In genomic region chr17:8887834-8888703, GRCh38 we compare ENCODE assay signal across 11 cellular contexts. TPM values are rescaled to one million over a fixed set of nuclear protein-coding genes. Genes with fewer than 3 reads are reported as not detected.
A peak's percentile ranks its signal among the peaks of the same experiment; 100 is the strongest.
DNase-seq lines count a peak whose midpoint lies in the region; ATAC-seq and TF ChIP-seq lines count a peak whose summit lies in the region.
"Had no signal": no experiment of that assay in that cellular context is flagged by ENCODE, and none has a peak within 500 bp of the region (broad histone marks: within the 10 kb centered on the region; RNA-seq: fewer than 3 reads in every experiment).

No MANE protein-coding gene starts in this region.

- H2AFZ ChIP-seq in OCI-LY7 (ENCODE audit: low read length) = no peak overlapping the region

- no TSS peak for BruUV-seq in OCI-LY7 (replicated peaks; lab: Mats Ljungman, UMichigan)

- no peaks in the 10 kb centered on the region for H3K9me2 ChIP-seq in OCI-LY7 (ENCODE audit: insufficient read depth, low read length)

- POLR2A ChIA-PET in OCI-LY7 (lab: Charles Lee) = no interaction called here

- H4K20me1 ChIP-seq in OCI-LY7 (ENCODE audit: insufficient read depth, low read length) = no peaks in the 10 kb centered on the region

- no peak overlapping the region for H3K4me2 ChIP-seq in OCI-LY7 (ENCODE audit: low read length)
- H3K4me2 ChIP-seq: KMS-11 had no signal

- no peaks in the 10 kb centered on the region for H3K79me2 ChIP-seq in OCI-LY7 (ENCODE audit: insufficient read depth, low read depth, low read length)

- ATAC-seq in SK-N-SH treated with all-trans-retinoic acid at 6 μM for 48 hours (peak; percentile 94), HG03571 (IDR thresholded peaks at IDR 0.05; ENCODE audit: unreplicated experiment) (no peak)

- no peak overlapping the region for H3K27ac ChIP-seq in cardiac muscle cell
- no peak overlapping the region for H3K27ac ChIP-seq in OCI-LY7 (ENCODE audit: low read depth, low read length, poor library complexity, severe bottlenecking)
- H3K27ac ChIP-seq: KMS-11 had no signal

- H3K9me3 ChIP-seq in cardiac muscle cell (ENCODE audit: low read depth) (no peaks in the 10 kb centered on the region), OCI-LY7 (ENCODE audit: low read length) (no peaks in the 10 kb centered on the region), MG63 (no peaks in the 10 kb centered on the region)

- DNase-seq in H4 (ENCODE audit: low spot score) = peak; percentile 67
- peak; percentile 60 to 71 for DNase-seq in cardiac muscle cell (ENCODE audit: low read depth in 1 of 2, low spot score in 1 of 2)
- peak; percentile 15 for DNase-seq in pons (ENCODE audit: low spot score)
- DNase-seq in OCI-LY7 (ENCODE audit: low spot score) = no peak
- DNase-seq in MG63 = no peak
- no peak for DNase-seq in NCI-H446 treated with DMSO at 0.1 percent for 48 hours (lab: John Stamatoyannopoulos, UW)
- DNase-seq: naive B cell had no signal

- H3K4me3 ChIP-seq in cardiac muscle cell (no peak overlapping the region), OCI-LY7 (ENCODE audit: low read depth, low read length, poor library complexity, severe bottlenecking) (no peak overlapping the region), MG63 (no peak overlapping the region)

- CTCF ChIA-PET in OCI-LY7 (lab: Charles Lee; ENCODE audit: unreplicated experiment) = no interaction called here

- no peaks in the 10 kb centered on the region for H3K27me3 ChIP-seq in cardiac muscle cell
- no peaks in the 10 kb centered on the region for H3K27me3 ChIP-seq in MG63

- H3K4me1 ChIP-seq in cardiac muscle cell (ENCODE audit: low read depth) (no peaks in the 10 kb centered on the region), OCI-LY7 (ENCODE audit: insufficient read depth, low read length, poor library complexity, severe bottlenecking) (no peaks in the 10 kb centered on the region)

- TF ChIP-seq CTCF in cardiac muscle cell (IDR thresholded peaks at IDR 0.05; ENCODE audit: low read depth, low read length) (peak; percentile 58), OCI-LY7 (conservative IDR thresholded peaks at IDR 0.05; ENCODE audit: low read length) (no peak)

- H3K36me3 ChIP-seq in cardiac muscle cell (no peaks in the 10 kb centered on the region), OCI-LY7 (ENCODE audit: insufficient read depth, low read length) (no peaks in the 10 kb centered on the region), MG63 (no peaks in the 10 kb centered on the region)

- intact Hi-C loops in OCI-LY7 (cut with micrococcal nuclease; ENCODE audit: unreplicated experiment) = no loop called here

TF ChIP-seq in SK-N-SH treated with all-trans-retinoic acid at 6 μM for 48 hours, 23 proteins besides CTCF, POLR2A, EP300 and RAD21:
- TF ChIP-seq TCF4 (CRISPR knock-in tag; IDR thresholded peaks at IDR 0.05; ENCODE audit: borderline replicate concordance) = no peak
- no peak for TF ChIP-seq ISL1 (CRISPR knock-in tag; IDR thresholded peaks at IDR 0.05)
- TF ChIP-seq ESRRG (CRISPR knock-in tag; IDR thresholded peaks at IDR 0.05) = no peak
- no peak for TF ChIP-seq BACH2 (CRISPR knock-in tag; IDR thresholded peaks at IDR 0.05; ENCODE audit: borderline replicate concordance)
- TF ChIP-seq GLIS3 (CRISPR knock-in tag; IDR thresholded peaks at IDR 0.05) = no peak
- TF ChIP-seq OSR1 (CRISPR knock-in tag; IDR thresholded peaks at IDR 0.05) = no peak
- TF ChIP-seq PATZ1 (CRISPR knock-in tag; IDR thresholded peaks at IDR 0.05; ENCODE audit: borderline replicate concordance) = no peak
- no peak for TF ChIP-seq PPARA (CRISPR knock-in tag; IDR thresholded peaks at IDR 0.05; ENCODE audit: borderline replicate concordance)
- no peak for TF ChIP-seq ARNTL (CRISPR knock-in tag; IDR thresholded peaks at IDR 0.05; ENCODE audit: borderline replicate concordance, low read depth)
TF ChIP-seq in SK-N-SH treated with all-trans-retinoic acid at 6 μM for 48 hours: peak in this region for 0.

RNA-seq across cellular contexts. Expression of gene PIK3R6, which starts 20.6 kb away (rescaled TPM):
- total RNA-seq in H4 (2014; rRNA removed; shearing (Covaris generic)) = not detected in 2 replicates
- not detected in 2 replicates for total RNA-seq in cardiac muscle cell
- 0.11 and 0.48 TPM in 2 replicates for polyA plus RNA-seq in cardiac muscle cell
- total RNA-seq in OCI-LY7 (2014; rRNA removed; shearing (Covaris generic)) = not detected in 2 replicates
- not detected in 2 replicates for total RNA-seq in OCI-LY7 (2022)
- not detected in 2 replicates for total RNA-seq in MG63 (2014; rRNA removed; shearing (Covaris generic); ENCODE audit: low replicate concordance)
- total RNA-seq: endothelial cell of umbilical vein had no signal
- polyA plus RNA-seq: endothelial cell of umbilical vein had no signal

Comparison
In these comparisons a context has a peak if more than half of its experiments do, and no peak if none do; other contexts are left out.
1. DNase-seq: peak in H4 (single experiment), cardiac muscle cell (2 of 2) and pons (single experiment); none in OCI-LY7 (single experiment), MG63 (single experiment) and NCI-H446 treated with DMSO at 0.1 percent for 48 hours (single experiment).